In the genomic region with DNA sequence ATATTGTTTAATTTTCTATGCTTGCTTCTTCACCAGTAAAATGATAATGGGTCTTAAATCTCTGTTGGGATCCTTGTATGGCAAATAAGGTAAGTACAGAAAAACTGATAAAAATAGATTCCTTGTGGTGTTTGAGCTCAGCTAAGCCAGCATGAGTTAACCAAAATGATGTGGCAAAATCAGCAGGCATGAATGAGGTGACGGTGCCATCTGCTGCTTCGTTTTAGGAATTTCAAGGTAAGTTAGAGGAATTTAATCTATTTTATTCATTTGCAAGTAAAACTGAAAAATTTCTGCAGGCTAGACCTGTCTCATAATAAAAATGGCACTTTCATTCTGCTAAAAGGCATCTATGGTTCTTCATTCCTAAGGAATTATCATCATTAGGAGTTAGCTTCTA, we compare ENCODE assay signal across 8 cellular contexts. TPM values are rescaled to one million over a fixed set of nuclear protein-coding genes. Genes with fewer than 3 reads are reported as not detected.
DNase-seq lines count a peak whose midpoint lies in the region; ATAC-seq, FAIRE-seq and TF ChIP-seq lines count a peak whose summit lies in the region.

No MANE protein-coding gene starts in this region.

- H2BK5ac ChIP-seq in H1 (ENCODE audit: low read depth, low read length) = no peak overlapping the region

- ATAC-seq in HG03354 (IDR thresholded peaks at IDR 0.05; ENCODE audit: poor library complexity, severe bottlenecking, unreplicated experiment) = no peak

- POLR2A ChIA-PET in H1 (lab: Charles Lee; ENCODE audit: partially characterized antibody) = no interaction called here

- H3K4me3 ChIP-seq in H1 (ENCODE audit: extremely low read depth in 1 of 4, insufficient read depth in 2 of 4, low read depth in 3 of 4, low read length in 4 of 4) = no peak overlapping the region
- no peak overlapping the region for H3K4me3 ChIP-seq in vagina

- H4K20me1 ChIP-seq in H1 (replicated peaks in 1 of 2; ENCODE audit: control insufficient read depth in 1 of 2, insufficient read depth in 2 of 2, low read length in 2 of 2) = no peaks in the 10 kb centered on the region

- TF ChIP-seq POLR2A in H1 (IDR thresholded peaks at IDR 0.05; ENCODE audit: control extremely low read depth in 1 of 2, low read depth in 2 of 2, low read length in 2 of 2) = no peak
- TF ChIP-seq POLR2A in vagina (IDR thresholded peaks at IDR 0.05) = no peak

- H3K27me3 ChIP-seq in H1 (replicated peaks in 1 of 4; ENCODE audit: control insufficient read depth in 3 of 4, extremely low read depth in 1 of 4, insufficient read depth in 3 of 4, low read length in 3 of 4) (no peaks in the 10 kb centered on the region), vagina (no peaks in the 10 kb centered on the region)

- H3K36me3 ChIP-seq in H1 (ENCODE audit: control insufficient read depth in 2 of 4, insufficient read depth in 4 of 4, low read length in 3 of 4) (no peaks in the 10 kb centered on the region), vagina (no peaks in the 10 kb centered on the region)

- H3K14ac ChIP-seq in H1 (ENCODE audit: insufficient read length) = no peak overlapping the region

- H3K4ac ChIP-seq in H1 (replicated peaks; ENCODE audit: insufficient read length, low read depth, low read length) = no peak overlapping the region

- no peaks in the 10 kb centered on the region for H3K4me1 ChIP-seq in H1 (replicated peaks in 1 of 4; ENCODE audit: control insufficient read depth in 3 of 4, insufficient read depth in 4 of 4, low read length in 3 of 4)
- no peaks in the 10 kb centered on the region for H3K4me1 ChIP-seq in vagina

- H2BK15ac ChIP-seq in H1 (ENCODE audit: low read length) = no peak overlapping the region

- H3K18ac ChIP-seq in H1 (ENCODE audit: extremely low read depth, low read length) = no peak overlapping the region

- TF ChIP-seq CTCF in H1 (IDR thresholded peaks at IDR 0.05; ENCODE audit: control extremely low read depth in 1 of 3, insufficient read depth in 1 of 3, low read depth in 1 of 3, low read length in 3 of 3) = peak in 2 of 3 experiments; percentile 56 to 80; a peak in 3 of 4 replicates
- peak; percentile 40 to 53 (median 41) for TF ChIP-seq CTCF in vagina (IDR thresholded peaks at IDR 0.05)

- DNase-seq in NCI-H2171 treated with DMSO at 0.1 percent for 48 hours (lab: John Stamatoyannopoulos, UW) = peak; percentile 4
- DNase-seq in NCI-H2171 (lab: John Stamatoyannopoulos, UW) = no peak
- peak; percentile 27 for DNase-seq in NCI-H1105 (lab: John Stamatoyannopoulos, UW)
- DNase-seq in activated CD4-positive, alpha-beta T cell treated with anti-CD3 and anti-CD28 coated beads for 1 hour = peak; percentile 11
- DNase-seq in H1 (ENCODE audit: low read depth in 1 of 2, low spot score in 2 of 2) = peak in 1 of 2 experiments; percentile 29
- peak; percentile 49 for DNase-seq in myocyte (ENCODE audit: low read depth)
- DNase-seq in vagina (ENCODE audit: extremely low spot score in 2 of 2) = no peak

- WGBS in H1 (ENCODE audit: extremely low coverage in 1 of 2, insufficient coverage in 1 of 2, insufficient read length in 1 of 2, insufficient replicate concordance in 2 of 2, low coverage in 1 of 2, low lambda C conversion rate in 2 of 2, missing lambda C conversion rate in 1 of 2), 2 experiments = 13% methylated on average over 2 of the region's 2 CpGs; no CpG with 5 or more reads in 1 of the 2 experiments

- no peak overlapping the region for H4K5ac ChIP-seq in H1 (ENCODE audit: insufficient read length, low read depth, low read length)

- no peaks in the 10 kb centered on the region for H3K79me1 ChIP-seq in H1 (ENCODE audit: low read depth, low read length)

- no peak overlapping the region for H2BK20ac ChIP-seq in H1 (ENCODE audit: low read length)

- no peak overlapping the region for H3K4me2 ChIP-seq in H1 (ENCODE audit: insufficient read depth in 1 of 2, low read depth in 2 of 2, low read length in 2 of 2)

- no peak overlapping the region for H3K56ac ChIP-seq in H1 (replicated peaks; ENCODE audit: insufficient read length, low read depth, low read length)

- no peak for TF ChIP-seq EP300 in H1 (IDR thresholded peaks at IDR 0.05; ENCODE audit: borderline replicate concordance in 1 of 2, low read depth in 2 of 2, low read length in 2 of 2)

- H2AFZ ChIP-seq in H1 (ENCODE audit: low read length) = no peak overlapping the region

- no peaks in the 10 kb centered on the region for H3K79me2 ChIP-seq in H1 (ENCODE audit: control insufficient read depth in 1 of 2, insufficient read depth in 2 of 2, low read length in 2 of 2)

- H3K9me3 ChIP-seq in H1 (ENCODE audit: insufficient read depth in 2 of 2, low read depth in 1 of 2, low read length in 1 of 2) = no peaks in the 10 kb centered on the region
- H3K9me3 ChIP-seq in vagina = no peaks in the 10 kb centered on the region

- H3K27ac ChIP-seq in H1 (ENCODE audit: low read depth, low read length) (no peak overlapping the region), vagina (no peak overlapping the region)

- no peak overlapping the region for H2AK5ac ChIP-seq in H1 (ENCODE audit: low read depth, low read length)

- H4K8ac ChIP-seq in H1 (ENCODE audit: extremely low read depth, insufficient read depth, low read length) = no peak overlapping the region

- H4K91ac ChIP-seq in H1 (replicated peaks; ENCODE audit: insufficient read length, low read length) = no peak overlapping the region

- peak; percentile 97 for FAIRE-seq in H1 (lab: Jason Lieb, UNC)

- H3K23me2 ChIP-seq in H1 (ENCODE audit: low read depth, low read length) = no peaks in the 10 kb centered on the region

- no peak overlapping the region for H3K9ac ChIP-seq in H1 (replicated peaks in 1 of 4; ENCODE audit: extremely low read depth in 1 of 4, low read depth in 3 of 4, low read length in 3 of 4)

- H2BK120ac ChIP-seq in H1 (replicated peaks; ENCODE audit: low read depth, low read length) = no peak overlapping the region

- no peak overlapping the region for H3K23ac ChIP-seq in H1 (ENCODE audit: insufficient read length)

- peak; percentile 95 to 97 for TF ChIP-seq RAD21 in H1 (IDR thresholded peaks at IDR 0.05 in 1 of 2, conservative IDR thresholded peaks at IDR 0.05 in 1 of 2; ENCODE audit: low read depth in 2 of 2, low read length in 2 of 2)

- intact Hi-C loops in vagina (cut with DNase I) = no loop called here

- H2BK12ac ChIP-seq in H1 (ENCODE audit: low read depth, low read length) = no peak overlapping the region

- CTCF ChIA-PET in H1 (lab: Charles Lee; ENCODE audit: partially characterized antibody) = interaction anchor here (0.6 to 4.6 kb wide), 40 partner anchors 8 to 391 kb away, joined by 3 to 74 read pairs (median 4); a partner anchor contains a TSS

TF ChIP-seq in H1, 55 proteins besides CTCF, POLR2A, EP300 and RAD21 (continues in another document):
- TF ChIP-seq BACH1 (IDR thresholded peaks at IDR 0.05; ENCODE audit: low read length) = peak; percentile 78

RNA-seq across cellular contexts. Expression of a gene that starts 10.0 kb away (rescaled TPM):
- total RNA-seq in H1 (2021; fragmentation: NEBNext Ultra II Directional; extraction: Animal tissue kit (Norgen Biotek cat#: 25700)) = 0.15 TPM in 1 of 2 replicates, not detected in the other
- 0.06 and 0.09 TPM in 2 replicates for polyA plus RNA-seq in H1 (2011; rRNA removed)
- 0.13 TPM for polyA plus RNA-seq in H1 (2011; cell fraction: cytosol; rRNA removed)
- not detected for polyA plus RNA-seq in H1 (2011; cell fraction: nucleus; rRNA removed)
- polyA plus RNA-seq in H1 (2012, experiment 1 of 2) = 0.13 to 0.20 TPM (median 0.19 TPM) in 3 of 4 replicates, not detected in the other
- polyA plus RNA-seq in H1 (2012, experiment 2 of 2) = not detected
- polyA plus RNA-seq in H1 (2013, experiment 1 of 2) = 0.08 TPM
- polyA plus RNA-seq in H1 (2013, experiment 2 of 2) = not detected
- polyA minus RNA-seq in H1 (2011; rRNA and poly(A)+ RNA removed) = 0.32 TPM in 1 of 2 replicates, not detected in the other
- not detected for polyA minus RNA-seq in H1 (2011; cell fraction: cytosol; rRNA and poly(A)+ RNA removed)
- not detected for polyA minus RNA-seq in H1 (2011; cell fraction: nucleus; rRNA and poly(A)+ RNA removed)
- total RNA-seq in myocyte (not detected in 2 replicates), vagina (7.9 TPM)
- polyA plus RNA-seq in myocyte (2012) = not detected

RNA-seq across cellular contexts. Expression of a gene that starts 31.9 kb away (rescaled TPM):
- not detected in 2 replicates for total RNA-seq in H1 (2021; fragmentation: NEBNext Ultra II Directional; extraction: Animal tissue kit (Norgen Biotek cat#: 25700))
- polyA plus RNA-seq in H1 (2011; rRNA removed) = not detected in 2 replicates
- polyA plus RNA-seq in H1 (2011; cell fraction: cytosol; rRNA removed) = not detected
- polyA plus RNA-seq in H1 (2011; cell fraction: nucleus; rRNA removed) = not detected
- not detected in 4 replicates for polyA plus RNA-seq in H1 (2012, experiment 1 of 2)
- not detected for polyA plus RNA-seq in H1 (2012, experiment 2 of 2)
- polyA plus RNA-seq in H1 (2013, experiment 1 of 2) = not detected
- not detected for polyA plus RNA-seq in H1 (2013, experiment 2 of 2)
- not detected in 2 replicates for polyA minus RNA-seq in H1 (2011; rRNA and poly(A)+ RNA removed)
- 0.88 TPM for polyA minus RNA-seq in H1 (2011; cell fraction: cytosol; rRNA and poly(A)+ RNA removed)
- polyA minus RNA-seq in H1 (2011; cell fraction: nucleus; rRNA and poly(A)+ RNA removed) = 0.80 TPM
- total RNA-seq in myocyte (not detected in 2 replicates), vagina (not detected)
- not detected for polyA plus RNA-seq in myocyte (2012)

RNA-seq across cellular contexts. Expression of a gene that starts 38.8 kb away (rescaled TPM):
- not detected in 2 replicates for total RNA-seq in H1 (2021; fragmentation: NEBNext Ultra II Directional; extraction: Animal tissue kit (Norgen Biotek cat#: 25700))
- not detected in 2 replicates for polyA plus RNA-seq in H1 (2011; rRNA removed)
- polyA plus RNA-seq in H1 (2011; cell fraction: cytosol; rRNA removed) = not detected
- not detected for polyA plus RNA-seq in H1 (2011; cell fraction: nucleus; rRNA removed)
- not detected in 4 replicates for polyA plus RNA-seq in H1 (2012, experiment 1 of 2)
- not detected for polyA plus RNA-seq in H1 (2012, experiment 2 of 2)
- not detected for polyA plus RNA-seq in H1 (2013, experiment 1 of 2)
- polyA plus RNA-seq in H1 (2013, experiment 2 of 2) = not detected
- polyA minus RNA-seq in H1 (2011; rRNA and poly(A)+ RNA removed) = not detected in 2 replicates
- not detected for polyA minus RNA-seq in H1 (2011; cell fraction: cytosol; rRNA and poly(A)+ RNA removed)
- not detected for polyA minus RNA-seq in H1 (2011; cell fraction: nucleus; rRNA and poly(A)+ RNA removed)
- total RNA-seq in myocyte (not detected in 2 replicates), vagina (not detected)
- not detected for polyA plus RNA-seq in myocyte (2012)

RNA-seq across cellular contexts. Expression of a gene that starts 41.2 kb away (rescaled TPM):
- not detected in 2 replicates for total RNA-seq in H1 (2021; fragmentation: NEBNext Ultra II Directional; extraction: Animal tissue kit (Norgen Biotek cat#: 25700))
- polyA plus RNA-seq in H1 (2011; rRNA removed) = 0.13 and 0.20 TPM in 2 replicates
- 0.06 TPM for polyA plus RNA-seq in H1 (2011; cell fraction: cytosol; rRNA removed)
- polyA plus RNA-seq in H1 (2011; cell fraction: nucleus; rRNA removed) = 0.04 TPM
- 0.15 to 0.20 TPM (median 0.19 TPM) in 3 of 4 replicates, not detected in the other for polyA plus RNA-seq in H1 (2012, experiment 1 of 2)
- not detected for polyA plus RNA-seq in H1 (2012, experiment 2 of 2)
- polyA plus RNA-seq in H1 (2013, experiment 1 of 2) = 0.16 TPM
- 0.11 TPM for polyA plus RNA-seq in H1 (2013, experiment 2 of 2)
- polyA minus RNA-seq in H1 (2011; rRNA and poly(A)+ RNA removed) = 0.24 TPM in 1 of 2 replicates, not detected in the other
- polyA minus RNA-seq in H1 (2011; cell fraction: cytosol; rRNA and poly(A)+ RNA removed) = not detected
- polyA minus RNA-seq in H1 (2011; cell fraction: nucleus; rRNA and poly(A)+ RNA removed) = not detected
- total RNA-seq in myocyte (not detected in 2 replicates), vagina (2.2 TPM)
- not detected for polyA plus RNA-seq in myocyte (2012)

Comparison
In these comparisons a context has a peak if more than half of its experiments do, and no peak if none do; other contexts are left out.
1. DNase-seq: peak in NCI-H2171 treated with DMSO at 0.1 percent for 48 hours (single experiment), NCI-H1105 (single experiment), activated CD4-positive, alpha-beta T cell treated with anti-CD3 and anti-CD28 coated beads for 1 hour (single experiment) and myocyte (single experiment); none in NCI-H2171 (single experiment) and vagina (0 of 2).